8 cellular contexts compared by ENCODE assay signal in genomic region chr14:96567289-96567899, GRCh38.
DNase-seq lines count a peak whose midpoint lies in the region; ATAC-seq and TF ChIP-seq lines count a peak whose summit lies in the region.

No MANE protein-coding gene starts in this region.

- BruUV-seq in Caco-2 (replicated peaks; lab: Mats Ljungman, UMichigan): no TSS peak

- H3K36me3 Mint-ChIP-seq in Caco-2 (ENCODE audit: insufficient read depth, unreplicated experiment) (peaks cover 65% of the 10 kb centered on the region), chondrocyte (ENCODE audit: low read depth) (peaks cover 4% of the 10 kb centered on the region)
- peaks cover 47% of the 10 kb centered on the region for H3K36me3 Mint-ChIP-seq in stimulated activated memory B cell treated with anti-CD40 and anti-IgM and Interleukin-4, amounts not matched to agents 10 μg/mL and 1 μg/mL and 100 μg/mL, for 72 hours

- H3K4me1 Mint-ChIP-seq in Caco-2 (ENCODE audit: low read depth, unreplicated experiment) (no peaks in the 10 kb centered on the region), chondrocyte (ENCODE audit: low read depth) (peaks cover 34% of the 10 kb centered on the region)
- no peaks in the 10 kb centered on the region for H3K4me1 Mint-ChIP-seq in stimulated activated memory B cell treated with anti-CD40 and anti-IgM and Interleukin-4, amounts not matched to agents 10 μg/mL and 1 μg/mL and 100 μg/mL, for 72 hours

- no peaks in the 10 kb centered on the region for H3K4me1 ChIP-seq in Caco-2

- H3K9me3 ChIP-seq in Caco-2: no peaks in the 10 kb centered on the region

- no peak overlapping the region for H3K27ac Mint-ChIP-seq in Caco-2 (ENCODE audit: unreplicated experiment)
- H3K27ac Mint-ChIP-seq in chondrocyte (ENCODE audit: unreplicated experiment): no peak overlapping the region
- no peak overlapping the region for H3K27ac Mint-ChIP-seq in stimulated activated memory B cell treated with anti-CD40 and anti-IgM and Interleukin-4, amounts not matched to agents 10 μg/mL and 1 μg/mL and 100 μg/mL, for 72 hours

- no peaks in the 10 kb centered on the region for H3K27me3 ChIP-seq in Caco-2 (replicated peaks; ENCODE audit: control insufficient read depth, insufficient read depth, low read length)

- H3K9me3 Mint-ChIP-seq in Caco-2 (ENCODE audit: unreplicated experiment): no peaks in the 10 kb centered on the region
- H3K9me3 Mint-ChIP-seq in chondrocyte (ENCODE audit: low read depth): no peaks in the 10 kb centered on the region
- no peaks in the 10 kb centered on the region for H3K9me3 Mint-ChIP-seq in stimulated activated memory B cell treated with anti-CD40 and anti-IgM and Interleukin-4, amounts not matched to agents 10 μg/mL and 1 μg/mL and 100 μg/mL, for 72 hours

- TF ChIP-seq CTCF in Caco-2 (IDR thresholded peaks at IDR 0.05; ENCODE audit: insufficient read depth in 1 of 2, low read depth in 1 of 2, low read length in 1 of 2, severe bottlenecking in 1 of 2, unreplicated experiment in 1 of 2): peak; percentile 30 to 47
- TF ChIP-seq CTCF in chondrocyte (IDR thresholded peaks at IDR 0.05): peak; percentile 84

- DNase-seq in Caco-2: no peak
- peak; percentile 52 for DNase-seq in NCI-H2227 (lab: John Stamatoyannopoulos, UW; ENCODE audit: unreplicated experiment)
- DNase-seq in chondrocyte (ENCODE audit: low spot score): no peak
- peak; percentile 31 for DNase-seq in myocyte (ENCODE audit: low read depth)
- DNase-seq in ecto neural progenitor cell (ENCODE audit: low spot score): no peak

- H3K27me3 Mint-ChIP-seq in Caco-2 (ENCODE audit: insufficient read depth, unreplicated experiment) (no peaks in the 10 kb centered on the region), chondrocyte (ENCODE audit: low read depth) (no peaks in the 10 kb centered on the region)
- H3K27me3 Mint-ChIP-seq in stimulated activated memory B cell treated with anti-CD40 and anti-IgM and Interleukin-4, amounts not matched to agents 10 μg/mL and 1 μg/mL and 100 μg/mL, for 72 hours: no peaks in the 10 kb centered on the region

- ATAC-seq in GM21360 (IDR thresholded peaks at IDR 0.05; ENCODE audit: unreplicated experiment) (peak; percentile 60), HG02588 (IDR thresholded peaks at IDR 0.05; ENCODE audit: unreplicated experiment) (no peak)
- no peak for ATAC-seq in stimulated activated memory B cell treated with anti-CD40 and anti-IgM and Interleukin-4, amounts not matched to agents 10 μg/mL and 1 μg/mL and 100 μg/mL, for 72 hours

- H3K4me3 ChIP-seq in Caco-2 (ENCODE audit: low read depth, low read length): no peak overlapping the region

- POLR2A ChIA-PET in Caco-2 (lab: Charles Lee): no interaction called here

- no peak overlapping the region for H3K4me3 Mint-ChIP-seq in Caco-2 (ENCODE audit: unreplicated experiment)
- no peak overlapping the region for H3K4me3 Mint-ChIP-seq in chondrocyte (ENCODE audit: unreplicated experiment)
- H3K4me3 Mint-ChIP-seq in stimulated activated memory B cell treated with anti-CD40 and anti-IgM and Interleukin-4, amounts not matched to agents 10 μg/mL and 1 μg/mL and 100 μg/mL, for 72 hours: no peak overlapping the region

- intact Hi-C loops in Caco-2 (cut with micrococcal nuclease; ENCODE audit: unreplicated experiment): loop anchor here (5.0 to 10.0 kb wide), 2 partner anchors 175 to 263 kb away; no protein-coding TSS in a partner anchor

- peaks cover 1% of the 10 kb centered on the region; the same call in 1 of the 2 replicates for H3K36me3 ChIP-seq in Caco-2 (ENCODE audit: control insufficient read depth, insufficient read depth, low read length)

- CTCF ChIA-PET in Caco-2 (lab: Charles Lee): interaction anchor here (0.8 kb wide), 1 partner anchor 16 kb away, joined by 3 read pairs; no protein-coding TSS in a partner anchor

Comparison
In these comparisons a context has a peak if more than half of its experiments do, and no peak if none do; other contexts are left out.
1. DNase-seq: peak in NCI-H2227 (single experiment) and myocyte (single experiment); none in Caco-2 (0 of 2), chondrocyte (single experiment) and ecto neural progenitor cell (single experiment).